ENCODE assay signal across 11 cellular contexts in genomic region chr4:98293089-98293887, GRCh38. TPM values are rescaled to one million over a fixed set of nuclear protein-coding genes. Genes with fewer than 3 reads are reported as not detected.
DNase-seq lines count a peak whose midpoint lies in the region; ATAC-seq and TF ChIP-seq lines count a peak whose summit lies in the region.
"Had no signal": no experiment of that assay in that cellular context is flagged by ENCODE, and none has a peak within 500 bp of the region (broad histone marks: within the 10 kb centered on the region; RNA-seq: fewer than 3 reads in every experiment).

No MANE protein-coding gene starts in this region.

- no peaks in the 10 kb centered on the region for H3K9me2 ChIP-seq in PC-9 (ENCODE audit: insufficient read depth)

- H3K18ac ChIP-seq in mesendoderm (ENCODE audit: low read length), result no peak overlapping the region

- peak overlapping the region; percentile 83 for H3K27ac Mint-ChIP-seq in activated T-cell treated with anti-CD3 and anti-CD28 coated beads, Interleukin-2, amount 50 U/mL, for 72 hours
- H3K27ac Mint-ChIP-seq: B cell had no signal

- no peaks in the 10 kb centered on the region for H3K9me3 Mint-ChIP-seq in activated T-cell treated with anti-CD3 and anti-CD28 coated beads, Interleukin-2, amount 50 U/mL, for 72 hours

- H3K4me1 ChIP-seq in cardiac muscle cell (ENCODE audit: low read depth), result peaks cover 45% of the 10 kb centered on the region
- no peaks in the 10 kb centered on the region for H3K4me1 ChIP-seq in mesendoderm (ENCODE audit: control insufficient read depth, low read depth, low read length)
- H3K4me1 ChIP-seq in PC-9 (replicated peaks; ENCODE audit: insufficient read depth), result no peaks in the 10 kb centered on the region

- CTCF ChIA-PET in PC-9 (lab: Charles Lee), result no interaction called here

- peak overlapping the region; percentile 16 for H3K27ac ChIP-seq in cardiac muscle cell
- H3K27ac ChIP-seq in mesendoderm (ENCODE audit: low read depth, low read length), result no peak overlapping the region
- peak overlapping the region; percentile 75 for H3K27ac ChIP-seq in temporal lobe (ENCODE audit: low read depth, low read length)
- no peak overlapping the region for H3K27ac ChIP-seq in WERI-Rb-1
- H3K27ac ChIP-seq in PC-9, result no peak overlapping the region

- peaks cover 2% of the 10 kb centered on the region for H3K79me1 ChIP-seq in mesendoderm (ENCODE audit: low read length)

- H2AK5ac ChIP-seq in mesendoderm (ENCODE audit: low read length), result no peak overlapping the region

- H3K9me3 ChIP-seq in cardiac muscle cell (ENCODE audit: low read depth), result no peaks in the 10 kb centered on the region
- no peaks in the 10 kb centered on the region for H3K9me3 ChIP-seq in WERI-Rb-1 (ENCODE audit: severe bottlenecking)
- H3K9me3 ChIP-seq in PC-9 (ENCODE audit: insufficient read depth, low read depth), result no peaks in the 10 kb centered on the region
- H3K9me3 ChIP-seq: MG63 had no signal

- no peak overlapping the region for H2AFZ ChIP-seq in PC-9

- H3K27me3 ChIP-seq in cardiac muscle cell, result no peaks in the 10 kb centered on the region
- H3K27me3 ChIP-seq in mesendoderm (ENCODE audit: insufficient read depth, low read length, poor library complexity), result no peaks in the 10 kb centered on the region
- H3K27me3 ChIP-seq in WERI-Rb-1 (ENCODE audit: insufficient read depth, low read depth, severe bottlenecking), result no peaks in the 10 kb centered on the region
- no peaks in the 10 kb centered on the region for H3K27me3 ChIP-seq in PC-9 (ENCODE audit: insufficient read depth, low read depth)
- H3K27me3 ChIP-seq: MG63 had no signal

- H3K4ac ChIP-seq in mesendoderm (ENCODE audit: low read depth, low read length), result no peak overlapping the region

- ATAC-seq in Right ventricle myocardium inferior, result no peak
- ATAC-seq in activated T-cell treated with anti-CD3 and anti-CD28 coated beads, Interleukin-2, amount 50 U/mL, for 72 hours (replicated peaks in 1 of 2), result peak; percentile 27 to 69
- ATAC-seq: Panc1 had no signal

- H3K79me2 ChIP-seq in mesendoderm (ENCODE audit: control insufficient read depth, insufficient read depth, low read length), result peaks cover 2% of the 10 kb centered on the region
- 0 out of 2 replicates have a peak, but pooled peaks cover 12% of the 10 kb centered on the region for H3K79me2 ChIP-seq in PC-9 (ENCODE audit: low read depth)

- no TSS peak for BruUV-seq in PC-9 (replicated peaks; lab: Mats Ljungman, UMichigan)

- intact Hi-C loops in Right ventricle myocardium inferior (cut with DNase I), result no loop called here
- intact Hi-C loops in PC-9 (cut with micrococcal nuclease; ENCODE audit: unreplicated experiment), result no loop called here

- H4K20me1 ChIP-seq in PC-9 (ENCODE audit: insufficient read depth), result no peaks in the 10 kb centered on the region

- no peak overlapping the region for H3K9ac ChIP-seq in mesendoderm (ENCODE audit: low read length)

- no peak overlapping the region for H4K5ac ChIP-seq in mesendoderm (ENCODE audit: low read length)

- H3K36me3 ChIP-seq in cardiac muscle cell, result no peaks in the 10 kb centered on the region
- H3K36me3 ChIP-seq in mesendoderm (ENCODE audit: control insufficient read depth, insufficient read depth, low read length), result no peaks in the 10 kb centered on the region
- H3K36me3 ChIP-seq in WERI-Rb-1, result peaks cover 5% of the 10 kb centered on the region
- no peaks in the 10 kb centered on the region; the same call in 1 of the 2 replicates for H3K36me3 ChIP-seq in PC-9 (ENCODE audit: low read depth)
- H3K36me3 ChIP-seq: MG63 had no signal

- H3K4me2 ChIP-seq in mesendoderm (ENCODE audit: low read length), result no peak overlapping the region
- H3K4me2 ChIP-seq in PC-9, result no peak overlapping the region

- H3K27me3 Mint-ChIP-seq in activated T-cell treated with anti-CD3 and anti-CD28 coated beads, Interleukin-2, amount 50 U/mL, for 72 hours (ENCODE audit: low read depth), result no peaks in the 10 kb centered on the region
- H3K27me3 Mint-ChIP-seq: B cell had no signal

- H3K4me1 Mint-ChIP-seq in activated T-cell treated with anti-CD3 and anti-CD28 coated beads, Interleukin-2, amount 50 U/mL, for 72 hours (ENCODE audit: low read depth), result peaks cover 51% of the 10 kb centered on the region

- H3K23ac ChIP-seq in mesendoderm (ENCODE audit: low read length), result no peak overlapping the region

- H4K8ac ChIP-seq in mesendoderm (ENCODE audit: low read depth, low read length), result no peak overlapping the region

- peak in 1 of 2 donors; percentile 63 for DNase-seq in cardiac muscle cell (ENCODE audit: low read depth in 1 of 2, low spot score in 1 of 2)
- no peak for DNase-seq in Right ventricle myocardium inferior (ENCODE audit: missing footprints)
- peak; percentile 11 to 14 for DNase-seq in activated T-cell treated with anti-CD3 and anti-CD28 coated beads, Interleukin-2, amount 50 U/mL, for 72 hours
- DNase-seq in mesendoderm, result peak; percentile 34
- no peak for DNase-seq in WERI-Rb-1
- DNase-seq in PC-9, result no peak
- no peak for DNase-seq in activated CD8-positive, alpha-beta memory T cell treated with anti-CD3 and anti-CD28 coated beads for 24 hours
- DNase-seq: MG63 had no signal

- no peak overlapping the region for H2BK15ac ChIP-seq in mesendoderm (replicated peaks; ENCODE audit: low read depth)

- H2BK120ac ChIP-seq in mesendoderm (ENCODE audit: low read depth, low read length), result no peak overlapping the region

- TF ChIP-seq CTCF in cardiac muscle cell (IDR thresholded peaks at IDR 0.05; ENCODE audit: low read depth, low read length), result no peak
- TF ChIP-seq CTCF in WERI-Rb-1 (IDR thresholded peaks at IDR 0.05; ENCODE audit: low read depth, low read length), result no peak
- no peak for TF ChIP-seq CTCF in PC-9 (conservative IDR thresholded peaks at IDR 0.05)

- no peaks in the 10 kb centered on the region for H3F3A ChIP-seq in PC-9 (ENCODE audit: insufficient read depth, low read depth)

- no peak overlapping the region for H2BK5ac ChIP-seq in mesendoderm (ENCODE audit: low read length)

- POLR2A ChIA-PET in PC-9 (lab: Charles Lee; ENCODE audit: unreplicated experiment), result no interaction called here

- H3K56ac ChIP-seq in mesendoderm (ENCODE audit: low read length), result no peak overlapping the region

- H3K4me3 Mint-ChIP-seq in activated T-cell treated with anti-CD3 and anti-CD28 coated beads, Interleukin-2, amount 50 U/mL, for 72 hours, result peak overlapping the region in 1 of 2 donors; percentile 56
- H3K4me3 Mint-ChIP-seq: B cell had no signal

- H3K36me3 Mint-ChIP-seq in activated T-cell treated with anti-CD3 and anti-CD28 coated beads, Interleukin-2, amount 50 U/mL, for 72 hours (ENCODE audit: insufficient read depth in 2 of 2), result peaks cover 2 to 19% of the 10 kb centered on the region in 2 donors

- WGBS in mesendoderm (ENCODE audit: extremely low coverage, insufficient coverage, low lambda C conversion rate), result no CpG with 5 or more reads among the region's 4 CpGs

- H3K4me3 ChIP-seq in cardiac muscle cell, result no peak overlapping the region
- H3K4me3 ChIP-seq in mesendoderm (ENCODE audit: low read length), result no peak overlapping the region
- H3K4me3 ChIP-seq in WERI-Rb-1 (ENCODE audit: low read depth, low read length), result no peak overlapping the region
- no peak overlapping the region for H3K4me3 ChIP-seq in PC-9
- H3K4me3 ChIP-seq: MG63 had no signal

RNA-seq across cellular contexts. Expression of gene RAP1GDS1, which starts 32.1 kb away (rescaled TPM):
- 40.7 and 42.8 TPM in 2 replicates for total RNA-seq in cardiac muscle cell
- polyA plus RNA-seq in cardiac muscle cell, result 34.8 and 63.6 TPM in 2 replicates
- total RNA-seq in Right ventricle myocardium inferior, result 14.0 TPM
- 10 to 100 TPM; 47.2 to 54.6 TPM for total RNA-seq in activated T-cell treated with anti-CD3 and anti-CD28 coated beads, Interleukin-2, amount 50 U/mL, for 72 hours
- polyA plus RNA-seq in mesendoderm (2013, experiment 1 of 2), result 15.6 TPM
- 16.7 TPM for polyA plus RNA-seq in mesendoderm (2013, experiment 2 of 2)
- total RNA-seq in temporal lobe, result 134 TPM
- total RNA-seq in PC-9 (2021), result 21.5 and 25.7 TPM in 2 replicates

Comparison
In these comparisons a context has a peak if more than half of its experiments do, and no peak if none do; other contexts are left out.
1. DNase-seq: peak in activated T-cell treated with anti-CD3 and anti-CD28 coated beads, Interleukin-2, amount 50 U/mL, for 72 hours (2 of 2) and mesendoderm (single experiment); none in Right ventricle myocardium inferior (single experiment), WERI-Rb-1 (single experiment), PC-9 (0 of 2) and activated CD8-positive, alpha-beta memory T cell treated with anti-CD3 and anti-CD28 coated beads for 24 hours (single experiment).
2. H3K27ac ChIP-seq: peak in cardiac muscle cell (single experiment) and temporal lobe (single experiment); none in mesendoderm (single experiment), WERI-Rb-1 (single experiment) and PC-9 (single experiment).